Comparison of ENCODE assay signal across 11 cellular contexts in the genomic region with DNA sequence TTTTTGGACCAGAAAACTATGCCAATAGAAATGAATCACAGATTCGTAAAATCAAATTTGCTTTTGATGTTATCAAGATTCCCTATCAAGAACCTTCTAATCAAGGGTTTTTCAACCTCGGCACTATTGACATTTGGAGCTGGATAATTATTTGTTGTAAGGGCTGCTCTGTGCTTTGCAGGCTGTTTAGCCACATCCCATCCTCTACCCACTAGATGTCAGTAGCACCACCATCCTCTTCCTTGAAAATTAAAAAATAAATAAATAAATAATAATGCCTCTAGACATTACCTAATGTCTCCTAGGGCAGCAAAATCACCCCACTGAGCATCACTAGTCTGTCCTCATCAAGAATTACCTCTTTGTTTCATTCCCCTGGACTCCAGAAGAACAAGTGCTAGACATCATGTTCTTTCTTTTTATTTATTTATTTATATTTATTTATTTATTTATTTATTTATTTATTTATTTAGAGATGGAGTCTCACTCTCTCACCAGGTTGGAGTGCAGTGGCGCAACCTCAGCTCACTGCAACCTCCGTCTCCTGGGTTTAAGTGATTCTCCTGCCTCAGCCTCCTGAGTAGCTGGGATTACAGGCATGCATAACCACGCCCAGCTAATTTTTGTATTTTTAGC.
DNase-seq lines count a peak whose midpoint lies in the region; TF ChIP-seq lines count a peak whose summit lies in the region.
"Had no signal": no experiment of that assay in that cellular context is flagged by ENCODE, and none has a peak within 500 bp of the region (broad histone marks: within the 10 kb centered on the region; RNA-seq: fewer than 3 reads in every experiment).

No MANE protein-coding gene starts in this region.

- no peak overlapping the region for H3K4me3 ChIP-seq in retinal pigment epithelial cell (ENCODE audit: low read length)
- H3K4me3 ChIP-seq: tibial nerve had no signal

- DNase-seq in DMS 273 (lab: John Stamatoyannopoulos, UW; ENCODE audit: unreplicated experiment): peak; percentile 41
- no peak for DNase-seq in DMS 273 treated with DMSO at 0.1 percent for 48 hours (lab: John Stamatoyannopoulos, UW)
- peak; percentile 41 for DNase-seq in RWPE1 (ENCODE audit: low spot score)
- DNase-seq in fibroblast of peridontal ligament (ENCODE audit: extremely low read depth): peak; percentile 53
- no peak for DNase-seq in retinal pigment epithelial cell (ENCODE audit: low read depth)
- no peak for DNase-seq in midbrain (lab: John Stamatoyannopoulos, UW)
- no peak for DNase-seq in T-helper 2 cell
- no peak for DNase-seq in HEK293T (ENCODE audit: extremely low spot score)
- DNase-seq: 8988T; activated CD8-positive, alpha-beta T cell treated with anti-CD3 and anti-CD28 coated beads, Interleukin-2, amount 10 ng/mL, durations not matched to agents 7 days and 5 days had no signal

- TF ChIP-seq CTCF in RWPE1 (conservative IDR thresholded peaks at IDR 0.05; ENCODE audit: low read depth) (no peak), retinal pigment epithelial cell (conservative IDR thresholded peaks at IDR 0.05; ENCODE audit: low read depth, low read length) (peak; percentile 56)

- CTCF ChIA-PET in RWPE1 (lab: Yijun Ruan, JAX) (interaction anchor here (0.5 to 1.1 kb wide), 6 partner anchors 12 to 1571 kb away, joined by 3 to 6 read pairs (median 4); no protein-coding TSS in a partner anchor), HEK293T (lab: Yijun Ruan, JAX) (no interaction called here)

- POLR2A ChIA-PET in RWPE1 (lab: Yijun Ruan, JAX; ENCODE audit: low non-redundant PET): no interaction called here
- POLR2A ChIA-PET in HEK293T (lab: Yijun Ruan, JAX): no interaction called here

- H3K27ac ChIP-seq in RWPE1: no peak overlapping the region
- H3K27ac ChIP-seq: tibial nerve had no signal

TF ChIP-seq in HEK293T, 16 proteins besides CTCF, POLR2A, EP300 and RAD21:
- TF ChIP-seq FOXA1 (IDR thresholded peaks at IDR 0.05): no peak
- TF ChIP-seq L3MBTL2 (conservative IDR thresholded peaks at IDR 0.05): no peak
- no peak for TF ChIP-seq FOXM1 (IDR thresholded peaks at IDR 0.05; ENCODE audit: borderline replicate concordance)
- no peak for TF ChIP-seq HDGF (IDR thresholded peaks at IDR 0.05; ENCODE audit: borderline replicate concordance)
- TF ChIP-seq ARNT (IDR thresholded peaks at IDR 0.05): no peak
- TF ChIP-seq SUZ12 (IDR thresholded peaks at IDR 0.05): no peak

Comparison
In these comparisons a context has a peak if more than half of its experiments do, and no peak if none do; other contexts are left out.
1. DNase-seq: peak in DMS 273 (single experiment), RWPE1 (single experiment) and fibroblast of peridontal ligament (single experiment); none in DMS 273 treated with DMSO at 0.1 percent for 48 hours (single experiment), retinal pigment epithelial cell (single experiment), midbrain (single experiment), T-helper 2 cell (0 of 5) and HEK293T (single experiment).